Comparison of ENCODE assay signal across 16 cellular contexts in the genomic region with DNA sequence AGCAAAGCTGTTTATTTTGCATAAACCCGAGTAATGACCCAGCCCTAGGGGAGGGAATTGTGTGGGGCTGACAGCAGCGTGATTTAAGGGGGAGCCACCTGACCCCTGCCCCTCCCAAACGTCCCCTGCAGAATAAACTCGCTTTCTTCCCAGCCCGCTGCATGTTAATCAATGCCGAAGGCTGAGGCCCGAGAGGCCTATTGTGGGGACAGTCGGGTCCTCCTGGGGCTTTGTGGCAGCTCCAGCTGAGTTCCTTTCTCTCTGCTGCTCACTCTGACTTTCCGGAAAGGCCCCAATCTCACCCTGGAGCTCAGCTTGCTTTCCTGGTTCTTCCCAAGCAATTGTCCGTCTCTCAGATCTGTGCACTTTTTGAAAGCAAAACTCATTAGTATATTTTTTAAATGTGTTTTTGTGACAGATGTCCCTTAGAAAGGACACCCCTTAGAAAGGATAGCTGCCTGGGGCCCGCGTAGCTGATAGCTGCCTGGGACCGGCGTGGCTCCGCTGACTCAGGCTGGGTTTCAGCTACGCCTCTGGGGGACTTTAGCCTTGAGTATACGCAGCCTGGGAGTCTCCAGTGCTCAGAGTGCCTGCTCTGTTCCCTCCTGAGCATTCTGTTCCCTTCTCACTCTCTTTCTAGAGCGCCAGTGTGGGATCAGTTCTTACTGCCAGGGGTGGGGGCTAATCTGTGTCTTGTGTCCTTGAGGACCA.
A peak's percentile ranks its signal among the peaks of the same experiment; 100 is the strongest.
DNase-seq lines count a peak whose midpoint lies in the region; ATAC-seq, FAIRE-seq and TF ChIP-seq lines count a peak whose summit lies in the region.
"Had no signal": no experiment of that assay in that cellular context is flagged by ENCODE, and none has a peak within 500 bp of the region (broad histone marks: within the 10 kb centered on the region; RNA-seq: fewer than 3 reads in every experiment).

No MANE protein-coding gene starts in this region.

- 29 to 45% methylated on average over 13 to 18 of the region's 18 CpGs for WGBS in endodermal cell (ENCODE audit: insufficient coverage in 1 of 2, insufficient read length in 1 of 2), 2 experiments
- WGBS in HepG2 (ENCODE audit: low lambda C conversion rate): 31% methylated on average over 16 of the region's 18 CpGs

- H3K4me2 ChIP-seq in HepG2 (ENCODE audit: low read depth, low read length) (no peak overlapping the region), skeletal muscle satellite cell (ENCODE audit: low read length) (peak overlapping the region; percentile 72)

- intact Hi-C loops in HepG2 (cut with micrococcal nuclease; ENCODE audit: unreplicated experiment): no loop called here

- peak overlapping the region; percentile 93 for H3K27ac ChIP-seq in HUES48 (ENCODE audit: low read depth, low read length)
- peak overlapping the region; percentile 99 for H3K27ac ChIP-seq in endodermal cell (ENCODE audit: low read depth, low read length)
- no peak overlapping the region for H3K27ac ChIP-seq in HepG2 (ENCODE audit: extremely low read length, insufficient read depth, low read length)

- no peaks in the 10 kb centered on the region for H3K27me3 Mint-ChIP-seq in endodermal cell (ENCODE audit: insufficient read depth)
- H3K27me3 Mint-ChIP-seq: CD4-positive, CD25-positive, alpha-beta regulatory T cell had no signal

- TF ChIP-seq RAD21 in HepG2 (CRISPR knock-in tag; IDR thresholded peaks at IDR 0.05): no peak

- TF ChIP-seq EP300 in HepG2 (IDR thresholded peaks at IDR 0.05; ENCODE audit: low read depth in 2 of 2, low read length in 2 of 2) (no peak), HepG2 (CRISPR knock-in tag; IDR thresholded peaks at IDR 0.05; ENCODE audit: borderline replicate concordance) (no peak)

- H3K27ac Mint-ChIP-seq in endodermal cell: peak overlapping the region; percentile 58
- H3K27ac Mint-ChIP-seq: CD4-positive, CD25-positive, alpha-beta regulatory T cell had no signal

- TF ChIP-seq POLR2A in HepG2 (IDR thresholded peaks at IDR 0.05; ENCODE audit: insufficient read depth in 1 of 2, low read depth in 2 of 2, low read length in 2 of 2): no peak
- TF ChIP-seq POLR2A in GM12892 (IDR thresholded peaks at IDR 0.05; ENCODE audit: low read depth, low read length): no peak

- H3K36me3 ChIP-seq in HUES48 (ENCODE audit: control insufficient read depth, insufficient read depth, low read length): no peaks in the 10 kb centered on the region
- H3K36me3 ChIP-seq in endodermal cell (ENCODE audit: control insufficient read depth, insufficient read depth, low read length): no peaks in the 10 kb centered on the region
- no peaks in the 10 kb centered on the region for H3K36me3 ChIP-seq in HepG2 (replicated peaks in 1 of 2; ENCODE audit: control insufficient read depth in 1 of 2, insufficient read depth in 2 of 2, low read length in 2 of 2)
- H3K36me3 ChIP-seq in skeletal muscle satellite cell (ENCODE audit: insufficient read depth, low read length): no peaks in the 10 kb centered on the region
- H3K36me3 ChIP-seq: stomach had no signal

- H3K9me3 ChIP-seq in HUES48 (ENCODE audit: control insufficient read depth, insufficient read depth, low read length) (no peaks in the 10 kb centered on the region), endodermal cell (ENCODE audit: control insufficient read depth, low read length) (no peaks in the 10 kb centered on the region), HepG2 (ENCODE audit: low read length) (no peaks in the 10 kb centered on the region), skeletal muscle satellite cell (replicated peaks; ENCODE audit: low read length) (no peaks in the 10 kb centered on the region)
- H3K9me3 ChIP-seq: stomach had no signal

- no peaks in the 10 kb centered on the region for H3K27me3 ChIP-seq in HUES48 (ENCODE audit: control insufficient read depth, insufficient read depth, low read length)
- no peaks in the 10 kb centered on the region for H3K27me3 ChIP-seq in endodermal cell (ENCODE audit: control insufficient read depth, insufficient read depth, low read length, poor library complexity, severe bottlenecking)
- peaks cover 7 to 47% of the 10 kb centered on the region in 2 experiments; a peak in 3 of 5 replicates for H3K27me3 ChIP-seq in HepG2 (ENCODE audit: control insufficient read depth in 1 of 2, insufficient read depth in 2 of 2, low read length in 2 of 2)
- no peaks in the 10 kb centered on the region for H3K27me3 ChIP-seq in skeletal muscle satellite cell (ENCODE audit: control insufficient read depth, insufficient read depth, low read length)
- H3K27me3 ChIP-seq: stomach had no signal

- H3K36me3 Mint-ChIP-seq in endodermal cell (ENCODE audit: low read depth): peaks cover 2% of the 10 kb centered on the region
- H3K36me3 Mint-ChIP-seq: CD4-positive, CD25-positive, alpha-beta regulatory T cell had no signal

- H4K20me1 ChIP-seq in HepG2 (ENCODE audit: insufficient read depth, low read length): no peaks in the 10 kb centered on the region; the same call in 1 of the 2 replicates

- no peak overlapping the region for H2AFZ ChIP-seq in HepG2 (ENCODE audit: low read length)

- H3K4me1 ChIP-seq in HUES48 (ENCODE audit: control insufficient read depth, insufficient read depth, low read length) (peaks cover 42% of the 10 kb centered on the region), endodermal cell (ENCODE audit: control insufficient read depth, insufficient read depth, low read length) (peaks cover 10% of the 10 kb centered on the region), HepG2 (ENCODE audit: insufficient read depth, low read length) (no peaks in the 10 kb centered on the region), skeletal muscle satellite cell (ENCODE audit: control insufficient read depth, insufficient read depth, low read length) (peaks cover 19% of the 10 kb centered on the region)

- no peaks in the 10 kb centered on the region for H3K79me2 ChIP-seq in HepG2 (ENCODE audit: insufficient read depth, low read length)

- H3K9me3 Mint-ChIP-seq in endodermal cell: no peaks in the 10 kb centered on the region

- POLR2A ChIA-PET in HepG2 (lab: Yijun Ruan, JAX): no interaction called here

- ATAC-seq in HepG2 (peak; percentile 53), esophagus mucosa (no peak)

- in situ Hi-C loops in HepG2 (cut with HindIII; ENCODE audit: extremely low pct_ligation_motif_present, low pct_unique_long_range_greater_than_20kb): no loop called here

- peaks cover 19% of the 10 kb centered on the region for H3K4me1 Mint-ChIP-seq in endodermal cell
- H3K4me1 Mint-ChIP-seq: CD4-positive, CD25-positive, alpha-beta regulatory T cell had no signal

- peak overlapping the region; percentile 28; the same call in 1 of the 2 replicates for H3K4me3 ChIP-seq in HUES48 (ENCODE audit: low read depth, low read length)
- H3K4me3 ChIP-seq in endodermal cell (ENCODE audit: low read length): no peak overlapping the region
- no peak overlapping the region for H3K4me3 ChIP-seq in HepG2 (replicated peaks in 1 of 3; ENCODE audit: insufficient read depth in 1 of 3, low read depth in 2 of 3, low read length in 3 of 3)
- peak overlapping the region; percentile 29 for H3K4me3 ChIP-seq in skeletal muscle satellite cell (ENCODE audit: low read length)
- H3K4me3 ChIP-seq: stomach had no signal

- no peak overlapping the region for H3K4me3 Mint-ChIP-seq in endodermal cell
- H3K4me3 Mint-ChIP-seq: CD4-positive, CD25-positive, alpha-beta regulatory T cell had no signal

- BruUV-seq in HepG2 (replicated peaks; lab: Mats Ljungman, UMichigan): no TSS peak

- FAIRE-seq in HepG2 (lab: Jason Lieb, UNC) (no peak), GM12892 (lab: Jason Lieb, UNC) (no peak)

- H3K9ac ChIP-seq in HUES48 (ENCODE audit: low read depth, low read length) (no peak overlapping the region; the same call in 1 of the 2 replicates), endodermal cell (ENCODE audit: extremely low read depth, low read length, poor library complexity, severe bottlenecking) (no peak overlapping the region), HepG2 (ENCODE audit: insufficient read depth, low read depth, low read length) (no peak overlapping the region), skeletal muscle satellite cell (ENCODE audit: low read depth, low read length) (peak overlapping the region; percentile 34)

- no peak for TF ChIP-seq CTCF in endodermal cell (conservative IDR thresholded peaks at IDR 0.05)
- TF ChIP-seq CTCF in HepG2 (CRISPR knock-in tag; IDR thresholded peaks at IDR 0.05): no peak

- DNase-seq in endodermal cell: peak; percentile 82
- no peak for DNase-seq in HepG2 (ENCODE audit: low spot score)
- no peak for DNase-seq in stimulated activated CD8-positive, alpha-beta memory T cell treated with anti-CD3 and anti-CD28 coated beads, Interleukin-4, amount 100 ng/mL, for 48 hours
- no peak for DNase-seq in CD1c-positive myeloid dendritic cell (ENCODE audit: extremely low spot score)
- DNase-seq in GM12892 (ENCODE audit: insufficient read length): no peak
- DNase-seq: activated CD8-positive, alpha-beta memory T cell treated with anti-CD3 and anti-CD28 coated beads, Interleukin-2, amount 50 U/mL, for 4 hours; CD4-positive, CD25-positive, alpha-beta regulatory T cell; GDM1; mammary epithelial cell; NCI-H2029 treated with DMSO at 0.1 percent for 48 hours; NCI-H82; SHP77 treated with DMSO at 0.1 percent for 48 hours; stomach had no signal

- CTCF ChIA-PET in HepG2 (lab: Yijun Ruan, JAX; ENCODE audit: low intra/inter-chr PET ratio, low total read pairs): no interaction called here

TF ChIP-seq in HepG2, 621 proteins besides CTCF, POLR2A, EP300 and RAD21 (continues in another document):
- TF ChIP-seq MAFK (conservative IDR thresholded peaks at IDR 0.05 in 1 of 2, IDR thresholded peaks at IDR 0.05 in 1 of 2; ENCODE audit: low read length in 2 of 2) (no peak), ZNF572 (CRISPR knock-in tag; IDR thresholded peaks at IDR 0.05) (no peak), ZNF337 (CRISPR knock-in tag; IDR thresholded peaks at IDR 0.05; ENCODE audit: borderline replicate concordance, low read depth) (no peak), PRPF4 (IDR thresholded peaks at IDR 0.05; ENCODE audit: low read depth, low read length, poor library complexity, severe bottlenecking) (no peak)
- TF ChIP-seq, protein P1, sequence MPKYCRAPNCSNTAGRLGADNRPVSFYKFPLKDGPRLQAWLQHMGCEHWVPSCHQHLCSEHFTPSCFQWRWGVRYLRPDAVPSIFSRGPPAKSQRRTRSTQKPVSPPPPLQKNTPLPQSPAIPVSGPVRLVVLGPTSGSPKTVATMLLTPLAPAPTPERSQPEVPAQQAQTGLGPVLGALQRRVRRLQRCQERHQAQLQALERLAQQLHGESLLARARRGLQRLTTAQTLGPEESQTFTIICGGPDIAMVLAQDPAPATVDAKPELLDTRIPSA (CRISPR knock-in tag; IDR thresholded peaks at IDR 0.05; ENCODE audit: borderline replicate concordance): no peak

Comparison
In these comparisons a context has a peak if more than half of its experiments do, and no peak if none do; other contexts are left out.
1. H3K4me3 ChIP-seq: peak in HUES48 (single experiment) and skeletal muscle satellite cell (single experiment); none in endodermal cell (single experiment) and HepG2 (0 of 3).